Comparison of ENCODE assay signal across 8 cellular contexts in genomic region chr16:68085259-68086071, GRCh38. TPM values are rescaled to one million over a fixed set of nuclear protein-coding genes. Genes with fewer than 3 reads are reported as not detected.
DNase-seq lines count a peak whose midpoint lies in the region; ATAC-seq and TF ChIP-seq lines count a peak whose summit lies in the region.

NFATC3 (plus strand) TSS chr16:68085370; CDS start chr16:68085682, 312 bp downstream.

- H3K27me3 Mint-ChIP-seq in nephron progenitor cell (ENCODE audit: low read depth, poor library complexity): no peaks in the 10 kb centered on the region
- H3K27me3 Mint-ChIP-seq in stimulated activated naive CD8-positive, alpha-beta T cell treated with anti-CD3 and anti-CD28 coated beads, Interleukin-15, Interleukin-2, amounts not matched to agents 100 ng/mL and 50 ng/mL, for 24 hours: no peaks in the 10 kb centered on the region

- DNase-seq in DMS 273 treated with DMSO at 0.1 percent for 48 hours (lab: John Stamatoyannopoulos, UW) (peak; percentile 56), RPMI7951 (ENCODE audit: low read depth) (peak; percentile 95), fibroblast of pulmonary artery (ENCODE audit: low read depth) (peak; percentile 97), nephron progenitor cell (peak; percentile 99)
- peak; percentile 99 for DNase-seq in activated T-helper 9 cell treated with anti-CD3 and anti-CD28 coated beads, Interleukin-2, amount 50 U/mL, for 16 hours (ENCODE audit: low read depth)

- no peaks in the 10 kb centered on the region for H3K9me3 Mint-ChIP-seq in nephron progenitor cell
- H3K9me3 Mint-ChIP-seq in stimulated activated naive CD8-positive, alpha-beta T cell treated with anti-CD3 and anti-CD28 coated beads, Interleukin-15, Interleukin-2, amounts not matched to agents 100 ng/mL and 50 ng/mL, for 24 hours: no peaks in the 10 kb centered on the region

- no peaks in the 10 kb centered on the region for H3K9me3 ChIP-seq in HUES6 (ENCODE audit: control insufficient read depth, insufficient read depth, low read depth, low read length)

- H3K36me3 ChIP-seq in HUES6 (ENCODE audit: control insufficient read depth, insufficient read depth, low read length): 0 out of 2 replicates have a peak, but pooled peaks cover 3% of the 10 kb centered on the region

- peak within 1 kb of the TSS; percentile 85 for H3K4me3 Mint-ChIP-seq in nephron progenitor cell
- peak within 1 kb of the TSS; percentile 93 for H3K4me3 Mint-ChIP-seq in stimulated activated naive CD8-positive, alpha-beta T cell treated with anti-CD3 and anti-CD28 coated beads, Interleukin-15, Interleukin-2, amounts not matched to agents 100 ng/mL and 50 ng/mL, for 24 hours

- peak; percentile 56 for ATAC-seq in GM21390 (IDR thresholded peaks at IDR 0.05; ENCODE audit: unreplicated experiment)

- H3K4me1 Mint-ChIP-seq in nephron progenitor cell: peaks cover 67% of the 10 kb centered on the region
- H3K4me1 Mint-ChIP-seq in stimulated activated naive CD8-positive, alpha-beta T cell treated with anti-CD3 and anti-CD28 coated beads, Interleukin-15, Interleukin-2, amounts not matched to agents 100 ng/mL and 50 ng/mL, for 24 hours (ENCODE audit: low read depth): peaks cover 70% of the 10 kb centered on the region

- H3K9ac ChIP-seq in HUES6 (ENCODE audit: low read length): peak within 1 kb of the TSS; percentile 93

- H3K4me1 ChIP-seq in HUES6 (ENCODE audit: control insufficient read depth, insufficient read depth, low read length): peaks cover 14% of the 10 kb centered on the region; the same call in 1 of the 2 replicates

- no peaks in the 10 kb centered on the region for H3K36me3 Mint-ChIP-seq in nephron progenitor cell (ENCODE audit: low read depth)
- H3K36me3 Mint-ChIP-seq in stimulated activated naive CD8-positive, alpha-beta T cell treated with anti-CD3 and anti-CD28 coated beads, Interleukin-15, Interleukin-2, amounts not matched to agents 100 ng/mL and 50 ng/mL, for 24 hours (ENCODE audit: low read depth): peaks cover 16% of the 10 kb centered on the region

- H3K4me3 ChIP-seq in HUES6 (ENCODE audit: low read depth, low read length): peak within 1 kb of the TSS; percentile 100
- H3K4me3 ChIP-seq in fibroblast of pulmonary artery (replicated peaks; ENCODE audit: low read depth, low read length): peak within 1 kb of the TSS; percentile 85

- TF ChIP-seq CTCF in fibroblast of pulmonary artery (IDR thresholded peaks at IDR 0.05; ENCODE audit: low read length, missing control alignments): no peak
- no peak for TF ChIP-seq CTCF in nephron progenitor cell (IDR thresholded peaks at IDR 0.05)

- peak within 1 kb of the TSS; percentile 78 for H3K27ac ChIP-seq in HUES6 (ENCODE audit: low read depth, low read length)

- H3K27ac Mint-ChIP-seq in nephron progenitor cell: peak within 1 kb of the TSS; percentile 99
- H3K27ac Mint-ChIP-seq in stimulated activated naive CD8-positive, alpha-beta T cell treated with anti-CD3 and anti-CD28 coated beads, Interleukin-15, Interleukin-2, amounts not matched to agents 100 ng/mL and 50 ng/mL, for 24 hours: peak within 1 kb of the TSS; percentile 86

- H3K27me3 ChIP-seq in HUES6 (ENCODE audit: control insufficient read depth, insufficient read depth, low read length): no peaks in the 10 kb centered on the region

RNA-seq across cellular contexts. Expression of gene NFATC3, which starts in this region (rescaled TPM):
- 22.0 and 22.5 TPM in 2 replicates for total RNA-seq in RPMI7951 (2014; rRNA removed; shearing (Covaris generic))

Comparison
In these comparisons a context has a peak if more than half of its experiments do, and no peak if none do; other contexts are left out.
1. Peak in every context shown above with its lines: DNase-seq, ATAC-seq, H3K4me3 ChIP-seq and H3K27ac ChIP-seq.